Comparison of ENCODE assay signal across 1 cellular context in genomic region chr1:202189012-202189790, GRCh38.
TF ChIP-seq lines count a peak whose summit lies in the region.

No MANE protein-coding gene starts in this region.

TF ChIP-seq in SK-N-SH treated with all-trans-retinoic acid at 6 μM for 48 hours, 23 proteins besides CTCF, POLR2A, EP300 and RAD21 (continued from another document):
- TF ChIP-seq POU6F1 (CRISPR knock-in tag; IDR thresholded peaks at IDR 0.05; ENCODE audit: borderline replicate concordance, low read depth) (no peak), RARB (CRISPR knock-in tag; IDR thresholded peaks at IDR 0.05) (no peak), PATZ1 (CRISPR knock-in tag; IDR thresholded peaks at IDR 0.05; ENCODE audit: borderline replicate concordance) (no peak), TSHZ2 (CRISPR knock-in tag; IDR thresholded peaks at IDR 0.05) (no peak), ZNF70 (CRISPR knock-in tag; IDR thresholded peaks at IDR 0.05) (no peak), ZC3H10 (CRISPR knock-in tag; IDR thresholded peaks at IDR 0.05) (no peak), ARNTL (CRISPR knock-in tag; IDR thresholded peaks at IDR 0.05; ENCODE audit: borderline replicate concordance, low read depth) (no peak), ZFP30 (CRISPR knock-in tag; IDR thresholded peaks at IDR 0.05) (no peak), ZNF565 (CRISPR knock-in tag; conservative IDR thresholded peaks at IDR 0.05; ENCODE audit: low read depth) (no peak), GLIS3 (CRISPR knock-in tag; IDR thresholded peaks at IDR 0.05) (no peak), CREB5 (CRISPR knock-in tag; IDR thresholded peaks at IDR 0.05; ENCODE audit: low read depth) (no peak), PPARA (CRISPR knock-in tag; IDR thresholded peaks at IDR 0.05; ENCODE audit: borderline replicate concordance) (no peak)
